Comparison of ENCODE assay signal across 13 cellular contexts in the genomic region with DNA sequence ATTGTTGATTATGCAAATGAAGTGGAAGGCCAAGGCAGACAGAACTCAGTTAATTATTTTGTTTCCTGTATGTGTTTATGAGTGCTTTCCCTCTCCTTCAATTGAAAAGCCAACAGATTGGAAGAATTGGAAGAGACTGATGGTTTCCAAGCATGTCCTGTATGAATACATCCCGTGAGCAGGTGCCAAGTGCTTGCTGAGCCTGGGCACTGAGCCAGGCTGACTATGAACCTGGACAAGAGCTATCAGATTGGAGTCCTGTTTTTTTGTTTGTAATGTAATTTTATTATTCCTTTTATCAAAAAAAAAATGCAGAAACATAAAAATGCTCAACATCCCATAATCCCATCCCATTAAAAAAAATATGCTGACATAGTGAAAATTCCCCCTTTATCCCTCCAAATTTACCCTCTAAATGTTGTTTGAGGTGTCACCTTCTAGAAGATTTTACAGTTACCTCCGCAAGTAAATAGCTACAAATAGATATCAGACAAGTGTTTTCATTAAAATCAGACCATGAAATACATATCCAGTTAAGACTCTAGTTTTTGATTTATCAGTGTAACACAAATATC.
DNase-seq lines count a peak whose midpoint lies in the region; ATAC-seq, FAIRE-seq and TF ChIP-seq lines count a peak whose summit lies in the region.
"Had no signal": no experiment of that assay in that cellular context is flagged by ENCODE, and none has a peak within 500 bp of the region (broad histone marks: within the 10 kb centered on the region; RNA-seq: fewer than 3 reads in every experiment).

No MANE protein-coding gene starts in this region.

- no peak overlapping the region for H3K27ac Mint-ChIP-seq in activated CD4-positive, alpha-beta T cell treated with anti-CD3 and anti-CD28 coated beads for 36 hours
- no peak overlapping the region for H3K27ac Mint-ChIP-seq in CD8-positive, alpha-beta T cell
- H3K27ac Mint-ChIP-seq: activated T-helper 1 cell treated with anti-CD3 and anti-CD28 coated beads, Interleukin-12 subunit alpha, Interleukin-12 subunit beta, Interleukin-2, Interleukin-4 antibody, amounts not matched to agents 30 ng/mL and 10 ng/mL and 1 ng/mL, durations not matched to agents 14 hours and 24 hours and 36 hours; progenitor cell of endocrine pancreas had no signal

- H3K9me3 Mint-ChIP-seq in activated CD4-positive, alpha-beta T cell treated with anti-CD3 and anti-CD28 coated beads for 36 hours (ENCODE audit: low read depth) = no peaks in the 10 kb centered on the region
- no peaks in the 10 kb centered on the region for H3K9me3 Mint-ChIP-seq in CD8-positive, alpha-beta T cell
- H3K9me3 Mint-ChIP-seq: activated T-helper 1 cell treated with anti-CD3 and anti-CD28 coated beads, Interleukin-12 subunit alpha, Interleukin-12 subunit beta, Interleukin-2, Interleukin-4 antibody, amounts not matched to agents 30 ng/mL and 10 ng/mL and 1 ng/mL, durations not matched to agents 14 hours and 24 hours and 36 hours had no signal

- H3K36me3 Mint-ChIP-seq in activated CD4-positive, alpha-beta T cell treated with anti-CD3 and anti-CD28 coated beads for 36 hours (ENCODE audit: low read depth) = no peaks in the 10 kb centered on the region
- H3K36me3 Mint-ChIP-seq in CD8-positive, alpha-beta T cell = no peaks in the 10 kb centered on the region

- H3K79me2 ChIP-seq in K562 (ENCODE audit: control insufficient read depth, insufficient read depth, low read length) = no peaks in the 10 kb centered on the region

- no peaks in the 10 kb centered on the region for H3K9me3 ChIP-seq in K562 (replicated peaks; ENCODE audit: control insufficient read depth, insufficient read depth, low read depth, low read length)
- H3K9me3 ChIP-seq in CD8-positive, alpha-beta T cell (ENCODE audit: low read length) = no peaks in the 10 kb centered on the region

- no peak for TF ChIP-seq RAD21 in K562 (CRISPR knock-in tag; conservative IDR thresholded peaks at IDR 0.05 in 1 of 2, IDR thresholded peaks at IDR 0.05 in 1 of 2)

- no peak for TF ChIP-seq EP300 in K562 (IDR thresholded peaks at IDR 0.05; ENCODE audit: low read length)

- no peak overlapping the region for H3K4me3 Mint-ChIP-seq in activated CD4-positive, alpha-beta T cell treated with anti-CD3 and anti-CD28 coated beads for 36 hours
- H3K4me3 Mint-ChIP-seq in CD8-positive, alpha-beta T cell = no peak overlapping the region
- H3K4me3 Mint-ChIP-seq: activated T-helper 1 cell treated with anti-CD3 and anti-CD28 coated beads, Interleukin-12 subunit alpha, Interleukin-12 subunit beta, Interleukin-2, Interleukin-4 antibody, amounts not matched to agents 30 ng/mL and 10 ng/mL and 1 ng/mL, durations not matched to agents 14 hours and 24 hours and 36 hours had no signal

- intact Hi-C loops in K562 (cut with micrococcal nuclease) = no loop called here
- intact Hi-C loops in activated CD4-positive, alpha-beta T cell treated with anti-CD3 and anti-CD28 coated beads for 36 hours (cut with DNase I, micrococcal nuclease) = no loop called here
- intact Hi-C loops in CD8-positive, alpha-beta T cell (cut with DNase I, micrococcal nuclease) = no loop called here

- 0% methylated on average over 2 of the region's 2 CpGs for WGBS in K562 (ENCODE audit: insufficient coverage, low coverage, missing lambda C conversion rate)

- no peak overlapping the region for H3K4me2 ChIP-seq in K562 (ENCODE audit: insufficient read depth, low read length)

- no peak for FAIRE-seq in K562 (lab: Jason Lieb, UNC)

- H3K27me3 ChIP-seq in K562 (ENCODE audit: control insufficient read depth in 2 of 2, insufficient read depth in 2 of 2, low read length in 2 of 2) = peaks cover 0 to 3% of the 10 kb centered on the region in 2 experiments; a peak in 2 of 5 replicates
- no peaks in the 10 kb centered on the region for H3K27me3 ChIP-seq in CD8-positive, alpha-beta T cell (ENCODE audit: insufficient read depth, low read length)

- ATAC-seq in K562 = no peak
- no peak for ATAC-seq in activated CD4-positive, alpha-beta T cell treated with anti-CD3 and anti-CD28 coated beads for 36 hours
- no peak for ATAC-seq in CD8-positive, alpha-beta T cell

- H3K9ac ChIP-seq in K562 (ENCODE audit: insufficient read depth in 1 of 2, low read depth in 2 of 2, low read length in 2 of 2) = no peak overlapping the region

- no peak overlapping the region for H2AFZ ChIP-seq in K562 (ENCODE audit: low read depth, low read length)

- no peaks in the 10 kb centered on the region for H3K4me1 Mint-ChIP-seq in activated CD4-positive, alpha-beta T cell treated with anti-CD3 and anti-CD28 coated beads for 36 hours
- no peaks in the 10 kb centered on the region for H3K4me1 Mint-ChIP-seq in CD8-positive, alpha-beta T cell (ENCODE audit: low read depth)

- no peak for TF ChIP-seq CTCF in K562 (IDR thresholded peaks at IDR 0.05 in 2 of 3, conservative IDR thresholded peaks at IDR 0.05 in 1 of 3; ENCODE audit: insufficient read depth in 2 of 3, low read depth in 1 of 3, low read length in 3 of 3)
- TF ChIP-seq CTCF in CD8-positive, alpha-beta T cell (IDR thresholded peaks at IDR 0.05) = no peak

- no peaks in the 10 kb centered on the region for H3K4me1 ChIP-seq in K562 (replicated peaks in 1 of 2; ENCODE audit: control insufficient read depth in 2 of 2, insufficient read depth in 2 of 2, low read length in 2 of 2)
- no peaks in the 10 kb centered on the region for H3K4me1 ChIP-seq in CD8-positive, alpha-beta T cell (ENCODE audit: insufficient read depth, low read length)

- H3K27me3 Mint-ChIP-seq in activated CD4-positive, alpha-beta T cell treated with anti-CD3 and anti-CD28 coated beads for 36 hours = no peaks in the 10 kb centered on the region
- H3K27me3 Mint-ChIP-seq in CD8-positive, alpha-beta T cell (ENCODE audit: low read depth) = no peaks in the 10 kb centered on the region

- H3K4me3 ChIP-seq in K562 = no peak overlapping the region
- H3K4me3 ChIP-seq in CD8-positive, alpha-beta T cell (ENCODE audit: low read depth, low read length) = no peak overlapping the region

- in situ Hi-C loops in K562 (cut with MboI) = no loop called here

- CTCF ChIA-PET in K562 (lab: Yijun Ruan, JAX; ENCODE audit: low intra/inter-chr PET ratio) = no interaction called here
- CTCF ChIA-PET in activated CD4-positive, alpha-beta T cell treated with anti-CD3 and anti-CD28 coated beads for 36 hours (lab: Charles Lee) = no interaction called here
- CTCF ChIA-PET in CD8-positive, alpha-beta T cell (lab: Charles Lee) = no interaction called here

- no TSS peak for BruUV-seq in K562 (replicated peaks; lab: Mats Ljungman, UMichigan)

- no peaks in the 10 kb centered on the region for H3K9me1 ChIP-seq in K562 (ENCODE audit: control insufficient read depth, insufficient read depth, low read length)

- TF ChIP-seq POLR2A in K562 (conservative IDR thresholded peaks at IDR 0.05) = no peak

- no peak overlapping the region for H3K27ac ChIP-seq in K562 (ENCODE audit: extremely low read depth, low read depth, low read length)
- H3K27ac ChIP-seq in CD8-positive, alpha-beta T cell (ENCODE audit: low read depth, low read length) = no peak overlapping the region

- H3K36me3 ChIP-seq in K562 (ENCODE audit: control insufficient read depth, insufficient read depth, low read length) = no peaks in the 10 kb centered on the region
- no peaks in the 10 kb centered on the region for H3K36me3 ChIP-seq in CD8-positive, alpha-beta T cell (ENCODE audit: insufficient read depth, low read length)

- peak; percentile 66 for DNase-seq in COLO668 (lab: John Stamatoyannopoulos, UW; ENCODE audit: unreplicated experiment)
- peak; percentile 86 for DNase-seq in NCI-H1105 (lab: John Stamatoyannopoulos, UW)
- peak; percentile 65 for DNase-seq in NCI-H2196 (lab: John Stamatoyannopoulos, UW; ENCODE audit: unreplicated experiment)
- DNase-seq in K562 (ENCODE audit: extremely low read depth in 1 of 4, low spot score in 3 of 4) = no peak
- no peak for DNase-seq in LoVo (ENCODE audit: low spot score)
- no peak for DNase-seq in activated CD4-positive, alpha-beta T cell treated with anti-CD3 and anti-CD28 coated beads for 36 hours
- DNase-seq in epidermal melanocyte (ENCODE audit: insufficient read length, low spot score) = no peak
- no peak for DNase-seq in CD8-positive, alpha-beta T cell
- DNase-seq: activated CD4-positive, alpha-beta T cell treated with anti-CD3 and anti-CD28 coated beads, Interleukin-2, amount 50 U/mL, for 4 hours; HCEC 1CT; T1000 had no signal

- no peaks in the 10 kb centered on the region; the same call in 1 of the 2 replicates for H4K20me1 ChIP-seq in K562 (replicated peaks; ENCODE audit: control insufficient read depth, insufficient read depth, low read length)

- POLR2A ChIA-PET in K562 (lab: Yijun Ruan, JAX) = interaction anchor here (0.6 kb wide), 1 partner anchor 116 kb away, joined by 3 read pairs; no protein-coding TSS in a partner anchor
- POLR2A ChIA-PET in activated CD4-positive, alpha-beta T cell treated with anti-CD3 and anti-CD28 coated beads for 36 hours (lab: Charles Lee) = no interaction called here
- POLR2A ChIA-PET in CD8-positive, alpha-beta T cell (lab: Charles Lee) = no interaction called here

TF ChIP-seq in K562, 482 proteins besides CTCF, POLR2A, EP300 and RAD21 (continues in another document):
- TF ChIP-seq TFAM (CRISPR knock-in tag; conservative IDR thresholded peaks at IDR 0.05) (no peak), NCOA1 (IDR thresholded peaks at IDR 0.05; ENCODE audit: low read depth) (no peak), ZNF668 (CRISPR knock-in tag; IDR thresholded peaks at IDR 0.05) (no peak), WHSC1 (IDR thresholded peaks at IDR 0.05; ENCODE audit: low read length) (no peak), POLR2G (IDR thresholded peaks at IDR 0.05; ENCODE audit: low read depth, low read length) (no peak), ELF1 (tag; IDR thresholded peaks at IDR 0.05) (no peak), XRCC5 (IDR thresholded peaks at IDR 0.05; ENCODE audit: low read depth, low read length) (no peak), ZFPM2 (CRISPR knock-in tag; IDR thresholded peaks at IDR 0.05) (no peak), SMARCA4 (IDR thresholded peaks at IDR 0.05) (no peak), GTF2F1 (IDR thresholded peaks at IDR 0.05; ENCODE audit: low read depth, low read length) (no peak), TSC22D4 (tag; IDR thresholded peaks at IDR 0.05) (no peak), CEBPG (CRISPR knock-in tag; IDR thresholded peaks at IDR 0.05) (no peak), CEBPG (tag; conservative IDR thresholded peaks at IDR 0.05 in 1 of 2, IDR thresholded peaks at IDR 0.05 in 1 of 2) (no peak)
- TF ChIP-seq, protein P1, sequence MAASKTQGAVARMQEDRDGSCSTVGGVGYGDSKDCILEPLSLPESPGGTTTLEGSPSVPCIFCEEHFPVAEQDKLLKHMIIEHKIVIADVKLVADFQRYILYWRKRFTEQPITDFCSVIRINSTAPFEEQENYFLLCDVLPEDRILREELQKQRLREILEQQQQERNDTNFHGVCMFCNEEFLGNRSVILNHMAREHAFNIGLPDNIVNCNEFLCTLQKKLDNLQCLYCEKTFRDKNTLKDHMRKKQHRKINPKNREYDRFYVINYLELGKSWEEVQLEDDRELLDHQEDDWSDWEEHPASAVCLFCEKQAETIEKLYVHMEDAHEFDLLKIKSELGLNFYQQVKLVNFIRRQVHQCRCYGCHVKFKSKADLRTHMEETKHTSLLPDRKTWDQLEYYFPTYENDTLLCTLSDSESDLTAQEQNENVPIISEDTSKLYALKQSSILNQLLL (CRISPR knock-in tag; IDR thresholded peaks at IDR 0.05; ENCODE audit: borderline replicate concordance) = no peak

Comparison
In these comparisons a context has a peak if more than half of its experiments do, and no peak if none do; other contexts are left out.
1. DNase-seq: peak in COLO668 (single experiment), NCI-H1105 (single experiment) and NCI-H2196 (single experiment); none in K562 (0 of 4), LoVo (single experiment), activated CD4-positive, alpha-beta T cell treated with anti-CD3 and anti-CD28 coated beads for 36 hours (single experiment), epidermal melanocyte (single experiment) and CD8-positive, alpha-beta T cell (0 of 7).